In genomic region chr2:121173806-121174205, GRCh38 we compare ENCODE assay signal across 14 cellular contexts.
A peak's percentile ranks its signal among the peaks of the same experiment; 100 is the strongest.
DNase-seq lines count a peak whose midpoint lies in the region; ATAC-seq and TF ChIP-seq lines count a peak whose summit lies in the region.
"Had no signal": no experiment of that assay in that cellular context is flagged by ENCODE, and none has a peak within 500 bp of the region (broad histone marks: within the 10 kb centered on the region; RNA-seq: fewer than 3 reads in every experiment).

No MANE protein-coding gene starts in this region.

- H3K4me1 Mint-ChIP-seq in T-helper 17 cell = no peaks in the 10 kb centered on the region
- H3K4me1 Mint-ChIP-seq: B cell; CD8-positive, alpha-beta memory T cell; GM23338 had no signal

- BruUV-seq in mammary epithelial cell (replicated peaks; lab: Mats Ljungman, UMichigan) = no TSS peak

- H3K9ac ChIP-seq in BLaER1 treated with 17β-estradiol and CSF1 and Interleukin-3, amounts not matched to agents 10 nM and 100 nM = no peak overlapping the region
- peak overlapping the region; percentile 23 for H3K9ac ChIP-seq in mammary epithelial cell (ENCODE audit: insufficient read depth, low read length)

- H3K4me1 ChIP-seq in BLaER1 treated with 17β-estradiol and CSF1 and Interleukin-3, amounts not matched to agents 10 nM and 100 nM = peaks cover 0 to 32% (median 27%) of the 10 kb centered on the region in 10 experiments; a peak in 17 of 20 replicates
- peaks cover 48% of the 10 kb centered on the region for H3K4me1 ChIP-seq in mammary epithelial cell (ENCODE audit: insufficient read depth, low read length)
- peaks cover 12 to 52% (median 14%) of the 10 kb centered on the region in 3 donors for H3K4me1 ChIP-seq in esophagus squamous epithelium
- H3K4me1 ChIP-seq in stomach = no peaks in the 10 kb centered on the region
- no peaks in the 10 kb centered on the region for H3K4me1 ChIP-seq in BE2C
- H3K4me1 ChIP-seq: Caco-2 had no signal

- TF ChIP-seq CTCF in mammary epithelial cell (conservative IDR thresholded peaks at IDR 0.05 in 1 of 2, IDR thresholded peaks at IDR 0.05 in 1 of 2; ENCODE audit: extremely low read depth in 1 of 2, insufficient read depth in 1 of 2, low read depth in 1 of 2, low read length in 2 of 2) = no peak
- no peak for TF ChIP-seq CTCF in esophagus squamous epithelium (IDR thresholded peaks at IDR 0.05)
- no peak for TF ChIP-seq CTCF in stomach (IDR thresholded peaks at IDR 0.05)
- no peak for TF ChIP-seq CTCF in BE2C (IDR thresholded peaks at IDR 0.05; ENCODE audit: low read depth, low read length)

- H3K9me3 ChIP-seq in BLaER1 treated with 17β-estradiol and CSF1 and Interleukin-3, amounts not matched to agents 10 nM and 100 nM (replicated peaks in 1 of 11) = peaks cover 19 to 27% (median 23%) of the 10 kb centered on the region in 11 experiments
- H3K9me3 ChIP-seq in mammary epithelial cell (replicated peaks; ENCODE audit: insufficient read depth, low read length) (peaks cover 7% of the 10 kb centered on the region), esophagus squamous epithelium (peaks cover 0 to 12% (median 0%) of the 10 kb centered on the region in 3 donors), stomach (peaks cover 0 to 15% (median 7%) of the 10 kb centered on the region in 4 donors), T-helper 17 cell (ENCODE audit: control insufficient read depth, low read length, poor library complexity, severe bottlenecking) (no peaks in the 10 kb centered on the region), BE2C (no peaks in the 10 kb centered on the region)
- H3K9me3 ChIP-seq: Caco-2 had no signal

- WGBS in mammary epithelial cell (ENCODE audit: low coverage, missing lambda C conversion rate) = 84% methylated on average over 10 of the region's 10 CpGs
- WGBS in esophagus squamous epithelium, 2 donors = 42 to 54% methylated on average over 10 of the region's 10 CpGs
- 84 to 91% (median 88%) methylated on average over 10 of the region's 10 CpGs for WGBS in stomach, 5 donors

- no peak for DNase-seq in mammary epithelial cell
- no peak for DNase-seq in esophagus squamous epithelium (lab: John Stamatoyannopoulos, UW)
- DNase-seq in stomach = peak; percentile 3
- DNase-seq in T-helper 17 cell = no peak
- no peak for DNase-seq in BE2C
- DNase-seq: Caco-2; CD8-positive, alpha-beta memory T cell; DND-41; GDM1; H7 had no signal

- no peaks in the 10 kb centered on the region for H4K20me1 ChIP-seq in BLaER1 treated with 17β-estradiol and CSF1 and Interleukin-3, amounts not matched to agents 10 nM and 100 nM
- H4K20me1 ChIP-seq in mammary epithelial cell (ENCODE audit: insufficient read depth, low read length) = no peaks in the 10 kb centered on the region

- no peak overlapping the region for H3K4me3 ChIP-seq in BLaER1 treated with 17β-estradiol and CSF1 and Interleukin-3, amounts not matched to agents 10 nM and 100 nM
- H3K4me3 ChIP-seq in mammary epithelial cell (replicated peaks in 1 of 3; ENCODE audit: insufficient read depth in 1 of 3, low read depth in 2 of 3, low read length in 3 of 3) = no peak overlapping the region
- H3K4me3 ChIP-seq in esophagus squamous epithelium = no peak overlapping the region
- no peak overlapping the region for H3K4me3 ChIP-seq in stomach
- no peak overlapping the region for H3K4me3 ChIP-seq in BE2C (ENCODE audit: low read depth, low read length)
- H3K4me3 ChIP-seq: GM23338 had no signal

- in situ Hi-C loops in mammary epithelial cell (cut with MboI; ENCODE audit: low sequenced_read_pairs in 2 of 2) = no loop called here

- H3K4me3 Mint-ChIP-seq in T-helper 17 cell = no peak overlapping the region
- H3K4me3 Mint-ChIP-seq: B cell; CD8-positive, alpha-beta memory T cell; GM23338 had no signal

- no peaks in the 10 kb centered on the region for H3K79me2 ChIP-seq in mammary epithelial cell (ENCODE audit: insufficient read depth, low read length)

- no peak for TF ChIP-seq EP300 in stomach (IDR thresholded peaks at IDR 0.05)

- ATAC-seq in GM18505 (IDR thresholded peaks at IDR 0.05; ENCODE audit: unreplicated experiment) (no peak), T-helper 17 cell (no peak)
- ATAC-seq: GM23338 had no signal

- H3K36me3 Mint-ChIP-seq in T-helper 17 cell (ENCODE audit: low read depth) = peaks cover 2% of the 10 kb centered on the region

- intact Hi-C loops in mammary epithelial cell (cut with micrococcal nuclease) (loop anchor here (5.0 kb wide), 2 partner anchors 38 to 77 kb away; no protein-coding TSS in a partner anchor), esophagus squamous epithelium (cut with DNase I) (no loop called here), stomach (cut with DNase I; ENCODE audit: low total_unique reads) (no loop called here)

- H3K27ac ChIP-seq in BLaER1 treated with 17β-estradiol and CSF1 and Interleukin-3, amounts not matched to agents 10 nM and 100 nM = no peak overlapping the region
- H3K27ac ChIP-seq in mammary epithelial cell (ENCODE audit: insufficient read depth, low read depth, low read length) (peak overlapping the region; percentile 96), esophagus squamous epithelium (peak overlapping the region; percentile 74 to 91 (median 82)), stomach (no peak overlapping the region)

- H3K27ac Mint-ChIP-seq in T-helper 17 cell = no peak overlapping the region
- H3K27ac Mint-ChIP-seq: B cell; CD8-positive, alpha-beta memory T cell; GM23338 had no signal

- H3K36me3 ChIP-seq in BLaER1 treated with 17β-estradiol and CSF1 and Interleukin-3, amounts not matched to agents 10 nM and 100 nM = peaks cover 0 to 7% (median 0%) of the 10 kb centered on the region in 11 experiments; a peak in 1 of 22 replicates
- H3K36me3 ChIP-seq in mammary epithelial cell (ENCODE audit: insufficient read depth, low read length) (no peaks in the 10 kb centered on the region), esophagus squamous epithelium (no peaks in the 10 kb centered on the region), stomach (no peaks in the 10 kb centered on the region), BE2C (no peaks in the 10 kb centered on the region)

- TF ChIP-seq POLR2A in esophagus squamous epithelium (IDR thresholded peaks at IDR 0.05) (no peak), stomach (IDR thresholded peaks at IDR 0.05) (no peak), GM18505 (IDR thresholded peaks at IDR 0.05; ENCODE audit: borderline replicate concordance, extremely low read depth, insufficient read depth, insufficient read length) (no peak)

- no peak overlapping the region for H2AFZ ChIP-seq in mammary epithelial cell (ENCODE audit: low read depth, low read length)
- H2AFZ ChIP-seq: GM23338 had no signal

- no peaks in the 10 kb centered on the region for H3K27me3 ChIP-seq in BLaER1 treated with 17β-estradiol and CSF1 and Interleukin-3, amounts not matched to agents 10 nM and 100 nM
- H3K27me3 ChIP-seq in mammary epithelial cell (ENCODE audit: insufficient read depth, low read length) (no peaks in the 10 kb centered on the region), esophagus squamous epithelium (peaks cover 0 to 13% (median 0%) of the 10 kb centered on the region in 4 donors), stomach (peaks cover 0 to 16% (median 0%) of the 10 kb centered on the region in 3 donors), BE2C (no peaks in the 10 kb centered on the region)

- CTCF ChIA-PET in mammary epithelial cell (lab: Charles Lee; ENCODE audit: low non-redundant PET) = no interaction called here

- peak overlapping the region in 7 of 11 experiments; percentile 46 to 74 (median 61); a peak in 9 of 22 replicates for H3K4me2 ChIP-seq in BLaER1 treated with 17β-estradiol and CSF1 and Interleukin-3, amounts not matched to agents 10 nM and 100 nM
- H3K4me2 ChIP-seq in mammary epithelial cell (ENCODE audit: insufficient read depth, low read depth, low read length) = no peak overlapping the region
- H3K4me2 ChIP-seq: GM23338 had no signal

- peaks cover 40% of the 10 kb centered on the region for H3K27me3 Mint-ChIP-seq in T-helper 17 cell

- dilution Hi-C loops in mammary epithelial cell (cut with HindIII; ENCODE audit: low sequenced_read_pairs) = no loop called here

Comparison
In these comparisons a context has a peak if more than half of its experiments do, and no peak if none do; other contexts are left out.
1. H3K27ac ChIP-seq: peak in mammary epithelial cell (single experiment) and esophagus squamous epithelium (4 of 4); none in BLaER1 treated with 17β-estradiol and CSF1 and Interleukin-3, amounts not matched to agents 10 nM and 100 nM (0 of 11) and stomach (0 of 5).